Comparison of ENCODE assay signal across 12 cellular contexts in genomic region chr16:1780677-1781072, GRCh38. TPM values are rescaled to one million over a fixed set of nuclear protein-coding genes. Genes with fewer than 3 reads are reported as not detected.
DNase-seq lines count a peak whose midpoint lies in the region; ATAC-seq and TF ChIP-seq lines count a peak whose summit lies in the region.
"Had no signal": no experiment of that assay in that cellular context is flagged by ENCODE, and none has a peak within 500 bp of the region (broad histone marks: within the 10 kb centered on the region; RNA-seq: fewer than 3 reads in every experiment).

No MANE protein-coding gene starts in this region.

- H3K36me3 Mint-ChIP-seq in CD8-positive, alpha-beta T cell: peaks cover 35% of the 10 kb centered on the region
- H3K36me3 Mint-ChIP-seq in naive B cell: no peaks in the 10 kb centered on the region

- H3K36me3 ChIP-seq in CD8-positive, alpha-beta T cell (ENCODE audit: insufficient read depth, low read length): peaks cover 11% of the 10 kb centered on the region
- H3K36me3 ChIP-seq in HUES48 (ENCODE audit: control insufficient read depth, insufficient read depth, low read length) (peaks cover 28% of the 10 kb centered on the region), adrenal gland (replicated peaks in 1 of 2) (peaks cover 0 to 41% of the 10 kb centered on the region in 2 donors)

- no peaks in the 10 kb centered on the region for H3K9me3 Mint-ChIP-seq in CD8-positive, alpha-beta T cell
- no peaks in the 10 kb centered on the region for H3K9me3 Mint-ChIP-seq in naive B cell

- TF ChIP-seq CTCF in CD8-positive, alpha-beta T cell (IDR thresholded peaks at IDR 0.05): no peak
- no peak for TF ChIP-seq CTCF in adrenal gland (IDR thresholded peaks at IDR 0.05)

- peaks cover 27% of the 10 kb centered on the region for H3K4me1 Mint-ChIP-seq in CD8-positive, alpha-beta T cell (ENCODE audit: low read depth)
- H3K4me1 Mint-ChIP-seq in naive B cell: peaks cover 21 to 36% (median 25%) of the 10 kb centered on the region in 3 donors

- DNase-seq in CD8-positive, alpha-beta T cell: no peak
- DNase-seq in adrenal gland (peak in 3 of 7 donors; percentile 51 to 76 (median 61)), naive B cell (no peak), NCI-H748 (lab: John Stamatoyannopoulos, UW; ENCODE audit: unreplicated experiment) (no peak)
- DNase-seq: GDM1; hypothalamus; NCI-H524; stimulated activated naive CD8-positive, alpha-beta T cell treated with anti-CD3 and anti-CD28 coated beads, Interleukin-15, Interleukin-2, amounts not matched to agents 100 U/mL and 50 U/mL, for 24 hours had no signal

- H3K27ac Mint-ChIP-seq in CD8-positive, alpha-beta T cell: peak overlapping the region; percentile 88
- H3K27ac Mint-ChIP-seq in naive B cell: peak overlapping the region in 2 of 6 donors; percentile 83 to 89

- no peaks in the 10 kb centered on the region for H3K27me3 ChIP-seq in CD8-positive, alpha-beta T cell (ENCODE audit: insufficient read depth, low read length)
- H3K27me3 ChIP-seq in HUES48 (ENCODE audit: control insufficient read depth, insufficient read depth, low read length) (no peaks in the 10 kb centered on the region), adrenal gland (no peaks in the 10 kb centered on the region)

- no peak overlapping the region for H3K9ac ChIP-seq in HUES48 (ENCODE audit: low read depth, low read length)

- H3K4me1 ChIP-seq in CD8-positive, alpha-beta T cell (ENCODE audit: insufficient read depth, low read length): peaks cover 35% of the 10 kb centered on the region
- H3K4me1 ChIP-seq in HUES48 (ENCODE audit: control insufficient read depth, insufficient read depth, low read length) (peaks cover 4% of the 10 kb centered on the region; the same call in 1 of the 2 replicates), adrenal gland (replicated peaks in 1 of 2) (peaks cover 23 to 26% of the 10 kb centered on the region in 2 donors)
- H3K4me1 ChIP-seq: HAP-1 had no signal

- H3K4me3 ChIP-seq in CD8-positive, alpha-beta T cell (ENCODE audit: low read depth, low read length): no peak overlapping the region
- H3K4me3 ChIP-seq in HUES48 (ENCODE audit: low read depth, low read length) (peak overlapping the region; percentile 79; the same call in 1 of the 2 replicates), adrenal gland (peak overlapping the region in 1 of 4 donors; percentile 95)

- CTCF ChIA-PET in CD8-positive, alpha-beta T cell (lab: Charles Lee): no interaction called here

- no peak overlapping the region for H3K27ac ChIP-seq in CD8-positive, alpha-beta T cell (ENCODE audit: low read depth, low read length)
- H3K27ac ChIP-seq in HUES48 (ENCODE audit: low read depth, low read length) (no peak overlapping the region), adrenal gland (peak overlapping the region; percentile 30 to 95 (median 83))

- no peaks in the 10 kb centered on the region for H3K27me3 Mint-ChIP-seq in CD8-positive, alpha-beta T cell (ENCODE audit: low read depth)
- H3K27me3 Mint-ChIP-seq in naive B cell: no peaks in the 10 kb centered on the region

- TF ChIP-seq POLR2A in adrenal gland (IDR thresholded peaks at IDR 0.05): peak in 1 of 2 donors; percentile 24

- no peak for ATAC-seq in CD8-positive, alpha-beta T cell
- no peak for ATAC-seq in naive B cell (ENCODE audit: low read depth in 2 of 2)
- no peak for ATAC-seq in HG02588 (IDR thresholded peaks at IDR 0.05; ENCODE audit: unreplicated experiment)
- no peak for ATAC-seq in GM19397 (IDR thresholded peaks at IDR 0.05; ENCODE audit: unreplicated experiment)
- ATAC-seq: stimulated activated naive CD8-positive, alpha-beta T cell treated with anti-CD3 and anti-CD28 coated beads, Interleukin-15, Interleukin-2, amounts not matched to agents 100 U/mL and 50 U/mL, for 24 hours had no signal

- POLR2A ChIA-PET in CD8-positive, alpha-beta T cell (lab: Charles Lee): interaction anchor here (2.3 to 5.6 kb wide), 2 partner anchors 9 to 184 kb away, joined by 19 to 94 read pairs; partner anchors contain the start of genes EME2, MRPS34, NME3 and RPS2

- no peaks in the 10 kb centered on the region for H3K9me3 ChIP-seq in CD8-positive, alpha-beta T cell (ENCODE audit: low read length)
- no peaks in the 10 kb centered on the region for H3K9me3 ChIP-seq in HUES48 (ENCODE audit: control insufficient read depth, insufficient read depth, low read length)
- H3K9me3 ChIP-seq in adrenal gland (replicated peaks in 1 of 3): no peaks in the 10 kb centered on the region
- H3K9me3 ChIP-seq: HAP-1 had no signal

- intact Hi-C loops in CD8-positive, alpha-beta T cell (cut with DNase I, micrococcal nuclease): loop anchor here (5.0 to 10.0 kb wide), 4 partner anchors 162 to 902 kb away; partner anchors contain the start of genes ATP6V0C (in 1 of the 2), KCTD5 (in 1 of the 2), MSRB1 (in 1 of the 2) and RNPS1 (in 1 of the 2)
- intact Hi-C loops in adrenal gland (cut with DNase I): no loop called here

- WGBS in adrenal gland, 4 donors: 45 to 62% (median 57%) methylated on average over 6 of the region's 6 CpGs

- peak overlapping the region; percentile 84 for H3K4me3 Mint-ChIP-seq in CD8-positive, alpha-beta T cell
- peak overlapping the region in 6 of 8 donors; percentile 12 to 89 (median 84) for H3K4me3 Mint-ChIP-seq in naive B cell

RNA-seq across cellular contexts. Expression of gene SPSB3, which starts 1.7 kb away (rescaled TPM):
- 10 to 100 TPM; 70.3 to 72.3 TPM for total RNA-seq in CD8-positive, alpha-beta T cell
- total RNA-seq in adrenal gland: 100 to 1,000 TPM in 5 of 8 donors, 10 to 100 TPM in 3; 47.7 to 158 (median 107) TPM
- polyA plus RNA-seq in adrenal gland: 100 to 1,000 TPM in 2 of 3 donors, 1 to 10 TPM in 1; 8.3 to 297 (median 238) TPM
- 10 to 100 TPM; 30.2 to 54.1 (median 36.2) TPM for polyA plus RNA-seq in naive B cell (ENCODE audit: low read depth in 6 of 6)

RNA-seq across cellular contexts. Expression of gene NUBP2, which starts 2.1 kb away (rescaled TPM):
- total RNA-seq in CD8-positive, alpha-beta T cell: 10 to 100 TPM; 33.1 to 39.2 TPM
- 100 to 1,000 TPM in 4 of 8 donors, 10 to 100 TPM in 4; 51.3 to 252 (median 90.7) TPM for total RNA-seq in adrenal gland
- polyA plus RNA-seq in adrenal gland: 10 to 100 TPM in 2 of 3 donors, 1 to 10 TPM in 1; 3.0 to 84.8 (median 78.6) TPM
- polyA plus RNA-seq in naive B cell (ENCODE audit: low read depth in 6 of 6): 100 to 1,000 TPM in 1 of 6 donors, 10 to 100 TPM in 5; 69.1 to 110 (median 81.0) TPM

RNA-seq across cellular contexts. Expression of gene MRPS34, which starts 7.7 kb away (rescaled TPM):
- 10 to 100 TPM; 18.9 to 21.4 TPM for total RNA-seq in CD8-positive, alpha-beta T cell
- total RNA-seq in adrenal gland: 100 to 1,000 TPM; 138 to 226 (median 154) TPM
- polyA plus RNA-seq in adrenal gland (100 to 1,000 TPM in 1 of 3 donors, 10 to 100 TPM in 2; 84.3 to 113 (median 95.6) TPM), naive B cell (ENCODE audit: low read depth in 6 of 6) (100 to 1,000 TPM in 4 of 6 donors, 10 to 100 TPM in 2; 76.4 to 120 (median 108) TPM)

RNA-seq across cellular contexts. Expression of gene EME2, which starts 8.1 kb away (rescaled TPM):
- 10 to 100 TPM; 27.5 to 31.7 TPM for total RNA-seq in CD8-positive, alpha-beta T cell
- total RNA-seq in adrenal gland: 10 to 100 TPM in 5 of 8 donors, 1 to 10 TPM in 3; 5.7 to 30.6 (median 19.2) TPM
- polyA plus RNA-seq in adrenal gland (10 to 100 TPM in 2 of 3 donors, 1 to 10 TPM in 1; 1.8 to 90.7 (median 38.0) TPM), naive B cell (ENCODE audit: low read depth in 6 of 6) (1 to 10 TPM in 1 of 6 donors, under 1 TPM in 5; 0.43 to 2.8 (median 0.93) TPM)

RNA-seq across cellular contexts. Expression of gene NME3, which starts 9.3 kb away (rescaled TPM):
- 10 to 100 TPM; 40.3 to 43.2 TPM for total RNA-seq in CD8-positive, alpha-beta T cell
- 100 to 1,000 TPM in 7 of 8 donors, 10 to 100 TPM in 1; 82.5 to 319 (median 181) TPM for total RNA-seq in adrenal gland
- polyA plus RNA-seq in adrenal gland (1,000 to 10,000 TPM in 1 of 3 donors, 100 to 1,000 TPM in 1, under 1 TPM in 1; 0.95 to 1,073 (median 860) TPM), naive B cell (ENCODE audit: low read depth in 6 of 6) (10 to 100 TPM; 32.0 to 61.1 (median 49.1) TPM)

Comparison
In these comparisons a context has a peak if more than half of its experiments do, and no peak if none do; other contexts are left out.
1. H3K27ac ChIP-seq: peak in adrenal gland (5 of 5); none in CD8-positive, alpha-beta T cell (single experiment) and HUES48 (single experiment).
2. RNA of gene MRPS34, which starts 7.7 kb away (total RNA-seq): 138 to 226 TPM in adrenal gland; 18.9 to 21.4 TPM in CD8-positive, alpha-beta T cell; every median in the first group is over 4 times any median in the second.
3. intact Hi-C loops: an anchor here in CD8-positive, alpha-beta T cell (5.0 to 10.0 kb wide); none called in adrenal gland.